ENCODE assay signal across 21 cellular contexts in genomic region chr10:114256822-114257221, GRCh38. TPM values are rescaled to one million over a fixed set of nuclear protein-coding genes. Genes with fewer than 3 reads are reported as not detected.
DNase-seq lines count a peak whose midpoint lies in the region; ATAC-seq and TF ChIP-seq lines count a peak whose summit lies in the region.
"Had no signal": no experiment of that assay in that cellular context is flagged by ENCODE, and none has a peak within 500 bp of the region (broad histone marks: within the 10 kb centered on the region; RNA-seq: fewer than 3 reads in every experiment).

No MANE protein-coding gene starts in this region.

- H3K9me3 ChIP-seq in RWPE2 (ENCODE audit: severe bottlenecking) (no peaks in the 10 kb centered on the region), transverse colon (no peaks in the 10 kb centered on the region)
- H3K9me3 ChIP-seq: BE2C had no signal

- H3K27me3 ChIP-seq in RWPE2 (ENCODE audit: insufficient read depth, poor library complexity, severe bottlenecking) (no peaks in the 10 kb centered on the region), transverse colon (no peaks in the 10 kb centered on the region)
- H3K27me3 ChIP-seq: BE2C had no signal

- TF ChIP-seq EP300 in transverse colon (IDR thresholded peaks at IDR 0.05; ENCODE audit: low read depth) = no peak

- H3K4me1 ChIP-seq in RWPE2 (ENCODE audit: insufficient read depth, poor library complexity, severe bottlenecking) (no peaks in the 10 kb centered on the region), transverse colon (peaks cover 0 to 17% (median 10%) of the 10 kb centered on the region in 4 donors)
- H3K4me1 ChIP-seq: BE2C had no signal

- no peak overlapping the region for H3K27ac ChIP-seq in RWPE2 (ENCODE audit: poor library complexity, severe bottlenecking)
- peak overlapping the region in 2 of 4 donors; percentile 37 to 43 for H3K27ac ChIP-seq in transverse colon
- H3K27ac ChIP-seq: PC-9 had no signal

- in situ Hi-C loops in transverse colon (cut with MboI; ENCODE audit: low pct_ligation_motif_present in 1 of 4, low pct_unique_long_range_greater_than_20kb in 1 of 4, low sequenced_read_pairs in 3 of 4) = no loop called here

- peak; percentile 84 for DNase-seq in A172 (ENCODE audit: low spot score)
- peak; percentile 76 for DNase-seq in H4 (ENCODE audit: low spot score)
- DNase-seq in RWPE2 (ENCODE audit: low spot score) = no peak
- peak; percentile 30 for DNase-seq in kidney tubule cell (ENCODE audit: low spot score)
- DNase-seq in transverse colon = no peak
- no peak for DNase-seq in activated effector memory CD4-positive, alpha-beta T cell treated with Interleukin-2 at 50 U/mL for 16 hours
- DNase-seq: 8988T; BE2C; Caco-2; CD4-positive, alpha-beta T cell; KBM-7; MV-4-11; NCI-H1417; NCI-H187; NCI-H526; PC-9 had no signal

- TF ChIP-seq CTCF in RWPE2 (IDR thresholded peaks at IDR 0.05; ENCODE audit: poor library complexity, severe bottlenecking) (no peak), transverse colon (IDR thresholded peaks at IDR 0.05) (no peak)

- ATAC-seq in RWPE2 (ENCODE audit: low read depth) = 0 out of 3 replicates have a peak, but pooled peaks have one; percentile 44
- no peak for ATAC-seq in HG02798 (IDR thresholded peaks at IDR 0.05; ENCODE audit: poor library complexity, unreplicated experiment)
- no peak for ATAC-seq in HG02885 (IDR thresholded peaks at IDR 0.05; ENCODE audit: poor library complexity, unreplicated experiment)
- ATAC-seq: HCT116, HepG2 had no signal

- H3K4me3 ChIP-seq in RWPE2 (ENCODE audit: severe bottlenecking) (no peak overlapping the region), transverse colon (no peak overlapping the region)
- H3K4me3 ChIP-seq: PC-9 had no signal

- H3K36me3 ChIP-seq in RWPE2 (ENCODE audit: low read depth) (no peaks in the 10 kb centered on the region), transverse colon (no peaks in the 10 kb centered on the region)
- H3K36me3 ChIP-seq: BE2C had no signal

- WGBS in transverse colon (ENCODE audit: low coverage in 1 of 2), 2 donors = 80 to 83% methylated on average over 1 to 3 of the region's 3 CpGs

- TF ChIP-seq POLR2A in transverse colon (IDR thresholded peaks at IDR 0.05) = no peak

- intact Hi-C loops in transverse colon (cut with DNase I; ENCODE audit: low total_unique reads) = no loop called here

RNA-seq across cellular contexts. Expression of gene VWA2, which starts 17.8 kb away (rescaled TPM):
- 0.14 TPM in 1 of 2 replicates, not detected in the other for total RNA-seq in A172 (2014; rRNA removed; shearing (Covaris generic))
- total RNA-seq in H4 (2014; rRNA removed; shearing (Covaris generic)) = not detected in 2 replicates
- total RNA-seq in transverse colon = 1 to 10 TPM in 1 of 4 donors, under 1 TPM in 1, not detected in 2; 0.64 to 3.3 TPM
- total RNA-seq: CD4-positive, alpha-beta T cell; HepG2; SK-MEL-5 had no signal

Comparison
In these comparisons a context has a peak if more than half of its experiments do, and no peak if none do; other contexts are left out.
1. DNase-seq: peak in A172 (single experiment), H4 (single experiment) and kidney tubule cell (single experiment); none in RWPE2 (single experiment), transverse colon (single experiment) and activated effector memory CD4-positive, alpha-beta T cell treated with Interleukin-2 at 50 U/mL for 16 hours (single experiment).